In genomic region chr9:134335095-134335489, GRCh38 we compare ENCODE assay signal across 17 cellular contexts. TPM values are rescaled to one million over a fixed set of nuclear protein-coding genes. Genes with fewer than 3 reads are reported as not detected.
DNase-seq lines count a peak whose midpoint lies in the region; ATAC-seq and TF ChIP-seq lines count a peak whose summit lies in the region.
"Had no signal": no experiment of that assay in that cellular context is flagged by ENCODE, and none has a peak within 500 bp of the region (broad histone marks: within the 10 kb centered on the region; RNA-seq: fewer than 3 reads in every experiment).

No MANE protein-coding gene starts in this region.

- H3K4me3 ChIP-seq in SK-N-SH (ENCODE audit: low read depth in 2 of 2, low read length in 1 of 2) (no peak overlapping the region), PC-3 (ENCODE audit: low read length) (no peak overlapping the region), psoas muscle (no peak overlapping the region)

- H3K36me3 ChIP-seq in SK-N-SH (replicated peaks in 1 of 2; ENCODE audit: control insufficient read depth in 1 of 2, insufficient read depth in 2 of 2, low read length in 1 of 2) (no peaks in the 10 kb centered on the region), PC-3 (ENCODE audit: low read depth, low read length) (no peaks in the 10 kb centered on the region), psoas muscle (ENCODE audit: insufficient read depth in 1 of 2, low read depth in 1 of 2) (no peaks in the 10 kb centered on the region)

- POLR2A ChIA-PET in SK-N-SH (lab: Yijun Ruan, JAX) (no interaction called here), PC-3 (lab: Charles Lee; ENCODE audit: unreplicated experiment) (no interaction called here)

- H3K27ac ChIP-seq in SK-N-SH (ENCODE audit: low read depth in 2 of 2, low read length in 1 of 2) = no peak overlapping the region; a peak in 1 of 4 replicates
- H3K27ac ChIP-seq in PC-3 (ENCODE audit: low read length) = no peak overlapping the region
- no peak overlapping the region for H3K27ac ChIP-seq in epithelial cell of prostate
- peak overlapping the region; percentile 97 for H3K27ac ChIP-seq in psoas muscle

- no peak overlapping the region for H3K9ac ChIP-seq in SK-N-SH
- no peak overlapping the region for H3K9ac ChIP-seq in PC-3 (ENCODE audit: low read length)

- H3K9me2 ChIP-seq in SK-N-SH = no peaks in the 10 kb centered on the region
- no peaks in the 10 kb centered on the region for H3K9me2 ChIP-seq in PC-3 (replicated peaks; ENCODE audit: low read length)

- no peak overlapping the region for H3K4me2 ChIP-seq in SK-N-SH
- H3K4me2 ChIP-seq in PC-3 (ENCODE audit: low read length) = no peak overlapping the region

- no peak for DNase-seq in SK-N-SH
- DNase-seq in PC-3 = peak; percentile 40
- DNase-seq in epithelial cell of prostate (ENCODE audit: low read depth, low spot score) = peak; percentile 49
- DNase-seq in psoas muscle = peak in 1 of 2 donors; percentile 43
- DNase-seq in stimulated activated CD8-positive, alpha-beta memory T cell treated with anti-CD3 and anti-CD28 coated beads, Interleukin-4, amount 100 ng/mL, for 48 hours = no peak
- no peak for DNase-seq in HPDE6-E6E7 (ENCODE audit: extremely low spot score)
- DNase-seq: naive B cell; NCI-H1092 treated with DMSO at 0.1 percent for 48 hours; NCI-H345; OCI-M1; stimulated activated CD4-positive, alpha-beta T cell treated with anti-CD3 and anti-CD28 coated beads, Interleukin-4, amount 100 ng/mL, for 4 hours; T-cell had no signal

- H3F3A ChIP-seq in SK-N-SH (replicated peaks; ENCODE audit: insufficient read depth) (no peaks in the 10 kb centered on the region), PC-3 (ENCODE audit: low read length, unreplicated experiment) (no peaks in the 10 kb centered on the region)

- no peak for TF ChIP-seq EP300 in SK-N-SH (IDR thresholded peaks at IDR 0.05; ENCODE audit: borderline replicate concordance in 1 of 2, low read depth in 1 of 2, low read length in 1 of 2)

- peaks cover 89% of the 10 kb centered on the region for H3K79me2 ChIP-seq in SK-N-SH (ENCODE audit: insufficient read depth)
- peaks cover 92% of the 10 kb centered on the region for H3K79me2 ChIP-seq in PC-3 (ENCODE audit: low read length)

- WGBS in SK-N-SH (ENCODE audit: low lambda C conversion rate) = 100% methylated on average over 5 of the region's 5 CpGs
- WGBS in psoas muscle, 3 donors = 91 to 97% (median 93%) methylated on average over 5 of the region's 5 CpGs

- H4K20me1 ChIP-seq in SK-N-SH (ENCODE audit: insufficient read depth) (peaks cover 100% of the 10 kb centered on the region), PC-3 (ENCODE audit: low read length) (peaks cover 6% of the 10 kb centered on the region; the same call in 1 of the 2 replicates)

- H2AFZ ChIP-seq in SK-N-SH (ENCODE audit: low read depth) (no peak overlapping the region), PC-3 (ENCODE audit: low read length) (no peak overlapping the region)

- CTCF ChIA-PET in SK-N-SH (lab: Yijun Ruan, JAX) (interaction anchor here (0.8 to 2.9 kb wide), 3 partner anchors 10 to 164 kb away, joined by 4 to 11 read pairs (median 11); no protein-coding TSS in a partner anchor), PC-3 (lab: Charles Lee) (no interaction called here)

- ATAC-seq in SK-N-SH treated with all-trans-retinoic acid at 6 μM for 48 hours (no peak), PC-3 (peak; percentile 27; the same call in 1 of the 2 replicates), psoas muscle (peak in 1 of 4 donors; percentile 24), GM18907 (IDR thresholded peaks at IDR 0.05; ENCODE audit: unreplicated experiment) (no peak)
- ATAC-seq: activated naive CD4-positive, alpha-beta T cell treated with anti-CD3 and anti-CD28 coated beads, Interleukin-2, amount 50 U/mL, for 72 hours; sciatic nerve; stimulated activated memory B cell treated with anti-CD40 and anti-IgM and Interleukin-4, amounts not matched to agents 10 μg/mL and 1 μg/mL and 100 μg/mL, for 72 hours; T-cell had no signal

- H3K4me1 ChIP-seq in SK-N-SH (ENCODE audit: control insufficient read depth in 1 of 2, insufficient read depth in 2 of 2, low read depth in 1 of 2, low read length in 1 of 2) = peaks cover 0 to 95% of the 10 kb centered on the region in 2 experiments; a peak in 1 of 4 replicates
- no peaks in the 10 kb centered on the region for H3K4me1 ChIP-seq in PC-3 (ENCODE audit: insufficient read depth, low read length)
- H3K4me1 ChIP-seq in psoas muscle = peaks cover 90% of the 10 kb centered on the region

- no peaks in the 10 kb centered on the region for H3K27me3 ChIP-seq in SK-N-SH (ENCODE audit: insufficient read depth)
- H3K27me3 ChIP-seq in PC-3 (ENCODE audit: low read length) = no peaks in the 10 kb centered on the region
- no peaks in the 10 kb centered on the region for H3K27me3 ChIP-seq in psoas muscle (ENCODE audit: insufficient read depth in 3 of 3, low read length in 2 of 3)

- no peak for TF ChIP-seq RAD21 in SK-N-SH (IDR thresholded peaks at IDR 0.05; ENCODE audit: low read length)

- intact Hi-C loops in PC-3 (cut with micrococcal nuclease) (no loop called here), psoas muscle (cut with DNase I) (no loop called here)

- no TSS peak for BruUV-seq in PC-3 (replicated peaks; lab: Mats Ljungman, UMichigan)

- no peak for TF ChIP-seq CTCF in SK-N-SH (IDR thresholded peaks at IDR 0.05)
- TF ChIP-seq CTCF in PC-3 (conservative IDR thresholded peaks at IDR 0.05; ENCODE audit: low read depth, low read length) = no peak
- TF ChIP-seq CTCF in psoas muscle (IDR thresholded peaks at IDR 0.05) = no peak

- no peaks in the 10 kb centered on the region for H3K9me3 ChIP-seq in SK-N-SH
- H3K9me3 ChIP-seq in PC-3 (ENCODE audit: low read length) = no peaks in the 10 kb centered on the region
- H3K9me3 ChIP-seq in psoas muscle = no peaks in the 10 kb centered on the region

TF ChIP-seq in SK-N-SH treated with all-trans-retinoic acid at 6 μM for 48 hours, 23 proteins besides CTCF, POLR2A, EP300 and RAD21:
- TF ChIP-seq CSDC2 (CRISPR knock-in tag; IDR thresholded peaks at IDR 0.05) = no peak
- TF ChIP-seq ZNF565 (CRISPR knock-in tag; conservative IDR thresholded peaks at IDR 0.05; ENCODE audit: low read depth) = no peak
- TF ChIP-seq ZFP3 (CRISPR knock-in tag; IDR thresholded peaks at IDR 0.05) = peak; percentile 98
- no peak for TF ChIP-seq CSRNP3 (CRISPR knock-in tag; IDR thresholded peaks at IDR 0.05)

TF ChIP-seq in SK-N-SH, 30 proteins besides CTCF, POLR2A, EP300 and RAD21:
- TF ChIP-seq GATA2 (CRISPR knock-in tag; IDR thresholded peaks at IDR 0.05) (no peak), YY1 (IDR thresholded peaks at IDR 0.05; ENCODE audit: low read depth) (no peak), GABPA (IDR thresholded peaks at IDR 0.05; ENCODE audit: low read depth) (no peak), NFIC (IDR thresholded peaks at IDR 0.05; ENCODE audit: borderline replicate concordance) (no peak), MAX (IDR thresholded peaks at IDR 0.05; ENCODE audit: low read depth) (no peak), IRF3 (IDR thresholded peaks at IDR 0.05; ENCODE audit: low read depth, low read length) (no peak), EZH2phosphoT487 (IDR thresholded peaks at IDR 0.05; ENCODE audit: borderline replicate concordance, low read depth) (no peak), MEF2A (IDR thresholded peaks at IDR 0.05; ENCODE audit: borderline replicate concordance, low read depth) (no peak), PBX3 (IDR thresholded peaks at IDR 0.05) (no peak), JUND (IDR thresholded peaks at IDR 0.05) (no peak), ELF1 (IDR thresholded peaks at IDR 0.05) (no peak), SMC3 (IDR thresholded peaks at IDR 0.05; ENCODE audit: low read depth, low read length) (no peak), TAF1 (IDR thresholded peaks at IDR 0.05; ENCODE audit: borderline replicate concordance, low read depth, low read length) (no peak), CHD2 (IDR thresholded peaks at IDR 0.05; ENCODE audit: low read length, partially characterized antibody) (no peak), USF2 (IDR thresholded peaks at IDR 0.05; ENCODE audit: borderline replicate concordance, low read depth, low read length) (no peak), TCF12 (IDR thresholded peaks at IDR 0.05) (no peak)

RNA-seq across cellular contexts. Expression of gene RXRA, which starts 8.8 kb away (rescaled TPM):
- polyA plus RNA-seq in SK-N-SH (2012; rRNA removed) = 5.2 and 7.6 TPM in 2 replicates
- 3.4 and 5.5 TPM in 2 replicates for polyA plus RNA-seq in SK-N-SH (2012; cell fraction: cytosol; rRNA removed)
- 8.0 and 8.8 TPM in 2 replicates for polyA plus RNA-seq in SK-N-SH (2012; cell fraction: nucleus; rRNA removed)
- 17.5 and 23.3 TPM in 2 replicates for total RNA-seq in PC-3 (2014; rRNA removed)
- 100 to 1,000 TPM in 3 of 4 donors, 10 to 100 TPM in 1; 84.3 to 192 (median 147) TPM for total RNA-seq in psoas muscle
- polyA plus RNA-seq in psoas muscle = 100 to 1,000 TPM in 1 of 3 donors, 10 to 100 TPM in 2; 37.7 to 156 (median 76.4) TPM

Comparison
In these comparisons a context has a peak if more than half of its experiments do, and no peak if none do; other contexts are left out.
1. DNase-seq: peak in PC-3 (single experiment) and epithelial cell of prostate (single experiment); none in SK-N-SH (single experiment), stimulated activated CD8-positive, alpha-beta memory T cell treated with anti-CD3 and anti-CD28 coated beads, Interleukin-4, amount 100 ng/mL, for 48 hours (single experiment) and HPDE6-E6E7 (single experiment).